17 cellular contexts compared by ENCODE assay signal in genomic region chr22:45639747-45640102, GRCh38. TPM values are rescaled to one million over a fixed set of nuclear protein-coding genes. Genes with fewer than 3 reads are reported as not detected.
DNase-seq lines count a peak whose midpoint lies in the region; ATAC-seq, FAIRE-seq and TF ChIP-seq lines count a peak whose summit lies in the region.
"Had no signal": no experiment of that assay in that cellular context is flagged by ENCODE, and none has a peak within 500 bp of the region (broad histone marks: within the 10 kb centered on the region; RNA-seq: fewer than 3 reads in every experiment).

No MANE protein-coding gene starts in this region.

- WGBS in A549 (ENCODE audit: missing lambda C conversion rate), result 36% methylated on average over 5 of the region's 7 CpGs
- WGBS in esophagus squamous epithelium, 2 donors, result 67 to 75% methylated on average over 3 of the region's 7 CpGs

- BruUV-seq in Calu3 (replicated peaks; lab: Mats Ljungman, UMichigan), result no TSS peak

- TF ChIP-seq EP300 in A549 (IDR thresholded peaks at IDR 0.05), result no peak

- H3K27ac ChIP-seq in A549 (peak overlapping the region; percentile 99 to 100), SJSA1 (peak overlapping the region; percentile 67), esophagus squamous epithelium (peak overlapping the region; percentile 75 to 90 (median 84))
- H3K27ac ChIP-seq: ascending aorta, lower lobe of right lung, parathyroid adenoma, testis had no signal

- H3K36me3 Mint-ChIP-seq in Calu3 (ENCODE audit: insufficient read depth, unreplicated experiment) (peaks cover 18% of the 10 kb centered on the region), HFFc6 (ENCODE audit: low read depth) (no peaks in the 10 kb centered on the region)
- H3K36me3 Mint-ChIP-seq: stimulated activated memory B cell treated with anti-CD40 and anti-IgM and Interleukin-4, amounts not matched to agents 10 μg/mL and 1 μg/mL and 100 μg/mL, for 72 hours had no signal

- H3K4me3 ChIP-seq in A549, result no peak overlapping the region; the same call in 2 of the 3 replicates
- no peak overlapping the region for H3K4me3 ChIP-seq in SJSA1
- H3K4me3 ChIP-seq in esophagus squamous epithelium, result no peak overlapping the region
- H3K4me3 ChIP-seq: ascending aorta, lower lobe of right lung, testis had no signal

- FAIRE-seq in A549 (lab: Jason Lieb, UNC), result no peak

- TF ChIP-seq RAD21 in A549 (conservative IDR thresholded peaks at IDR 0.05 in 1 of 2, IDR thresholded peaks at IDR 0.05 in 1 of 2), result no peak

- H3K4me1 ChIP-seq in A549 (peaks cover 56% of the 10 kb centered on the region), SJSA1 (replicated peaks) (peaks cover 25% of the 10 kb centered on the region), esophagus squamous epithelium (peaks cover 14 to 40% (median 24%) of the 10 kb centered on the region in 3 donors)
- H3K4me1 ChIP-seq: ascending aorta, testis had no signal

- H3K9me3 ChIP-seq in A549 (no peaks in the 10 kb centered on the region), SJSA1 (replicated peaks) (no peaks in the 10 kb centered on the region), esophagus squamous epithelium (no peaks in the 10 kb centered on the region)
- H3K9me3 ChIP-seq: ascending aorta, lower lobe of right lung, testis had no signal

- H3K27me3 ChIP-seq in SJSA1 (replicated peaks), result no peaks in the 10 kb centered on the region
- H3K27me3 ChIP-seq in esophagus squamous epithelium, result peaks cover 0 to 44% (median 0%) of the 10 kb centered on the region in 4 donors
- H3K27me3 ChIP-seq: ascending aorta, testis had no signal

- TF ChIP-seq POLR2A in A549 (IDR thresholded peaks at IDR 0.05; ENCODE audit: low read length), result no peak
- no peak for TF ChIP-seq POLR2A in esophagus squamous epithelium (IDR thresholded peaks at IDR 0.05)

- H3K4me1 Mint-ChIP-seq in Calu3 (ENCODE audit: low read depth, unreplicated experiment), result peaks cover 40% of the 10 kb centered on the region
- H3K4me1 Mint-ChIP-seq in HFFc6 (ENCODE audit: low read depth), result peaks cover 28% of the 10 kb centered on the region

- ATAC-seq in A549, result peak; percentile 8 to 21; a peak in 4 of 6 replicates
- ATAC-seq in GM18907 (IDR thresholded peaks at IDR 0.05; ENCODE audit: unreplicated experiment), result no peak
- no peak for ATAC-seq in GM18861 (IDR thresholded peaks at IDR 0.05; ENCODE audit: unreplicated experiment)
- ATAC-seq: activated CD4-positive, CD25-positive, alpha-beta regulatory T cell treated with anti-CD3 and anti-CD28 coated beads, Interleukin-2, amount 50 U/mL, for 24 hours; stimulated activated memory B cell treated with anti-CD40 and anti-IgM and Interleukin-4, amounts not matched to agents 10 μg/mL and 1 μg/mL and 100 μg/mL, for 72 hours had no signal

- peak overlapping the region; percentile 50 for H3K4me3 Mint-ChIP-seq in Calu3 (ENCODE audit: low read depth, unreplicated experiment)
- H3K4me3 Mint-ChIP-seq in HFFc6, result no peak overlapping the region
- H3K4me3 Mint-ChIP-seq: stimulated activated memory B cell treated with anti-CD40 and anti-IgM and Interleukin-4, amounts not matched to agents 10 μg/mL and 1 μg/mL and 100 μg/mL, for 72 hours had no signal

- H3K4me2 ChIP-seq in A549, result peak overlapping the region; percentile 67

- H3K27ac Mint-ChIP-seq in Calu3 (ENCODE audit: unreplicated experiment), result peak overlapping the region; percentile 100
- H3K27ac Mint-ChIP-seq in HFFc6, result no peak overlapping the region
- H3K27ac Mint-ChIP-seq: stimulated activated memory B cell treated with anti-CD40 and anti-IgM and Interleukin-4, amounts not matched to agents 10 μg/mL and 1 μg/mL and 100 μg/mL, for 72 hours had no signal

- H3K9me3 Mint-ChIP-seq in Calu3 (ENCODE audit: low read depth, unreplicated experiment), result no peaks in the 10 kb centered on the region
- no peaks in the 10 kb centered on the region for H3K9me3 Mint-ChIP-seq in HFFc6
- H3K9me3 Mint-ChIP-seq: stimulated activated memory B cell treated with anti-CD40 and anti-IgM and Interleukin-4, amounts not matched to agents 10 μg/mL and 1 μg/mL and 100 μg/mL, for 72 hours had no signal

- intact Hi-C loops in Calu3 (cut with micrococcal nuclease; ENCODE audit: unreplicated experiment) (loop anchor here (2.0 kb wide), 2 partner anchors 35 to 61 kb away; no protein-coding TSS in a partner anchor), esophagus squamous epithelium (cut with DNase I) (loop anchor here (5.0 to 10.0 kb wide), 2 partner anchors 62 to 225 kb away; no protein-coding TSS in a partner anchor)

- POLR2A ChIA-PET in A549 (lab: Yijun Ruan, JAX), result interaction anchor here (1.0 kb wide), 1 partner anchor 36 kb away, joined by 3 read pairs; no protein-coding TSS in a partner anchor

- TF ChIP-seq CTCF in A549 (IDR thresholded peaks at IDR 0.05) (no peak), Calu3 (IDR thresholded peaks at IDR 0.05; ENCODE audit: unreplicated experiment) (no peak), esophagus squamous epithelium (IDR thresholded peaks at IDR 0.05) (no peak), HFFc6 (IDR thresholded peaks at IDR 0.05) (no peak)

- no peak for DNase-seq in A549 (ENCODE audit: low read depth in 1 of 2, low spot score in 1 of 2)
- no peak for DNase-seq in Calu3
- DNase-seq in SJSA1 (ENCODE audit: low read depth in 1 of 2, low spot score in 2 of 2), result peak in 1 of 2 experiments; percentile 38
- no peak for DNase-seq in esophagus squamous epithelium (lab: John Stamatoyannopoulos, UW)
- no peak for DNase-seq in HFFc6
- no peak for DNase-seq in COLO829 (ENCODE audit: low spot score)
- DNase-seq: activated naive CD4-positive, alpha-beta T cell; NCI-H1436 treated with DMSO at 0.1 percent for 48 hours; NCI-H526 treated with DMSO at 0.1 percent for 48 hours; testis had no signal

- H3K36me3 ChIP-seq in SJSA1 (no peaks in the 10 kb centered on the region; the same call in 1 of the 2 replicates), esophagus squamous epithelium (no peaks in the 10 kb centered on the region)
- H3K36me3 ChIP-seq: ascending aorta, lower lobe of right lung had no signal

- no peaks in the 10 kb centered on the region for H3K27me3 Mint-ChIP-seq in Calu3 (ENCODE audit: unreplicated experiment)
- peaks cover 5% of the 10 kb centered on the region for H3K27me3 Mint-ChIP-seq in HFFc6 (ENCODE audit: insufficient read depth)

- CTCF ChIA-PET in A549 (lab: Yijun Ruan, JAX) (interaction anchor here (1.1 to 5.2 kb wide), 4 partner anchors 41 to 337 kb away, joined by 4 to 25 read pairs (median 4); no protein-coding TSS in a partner anchor), Calu3 (lab: Charles Lee) (no interaction called here)

TF ChIP-seq in A549, 52 proteins besides CTCF, POLR2A, EP300 and RAD21 (continues in another document):
- TF ChIP-seq CEBPB (IDR thresholded peaks at IDR 0.05) (no peak), BCL3 (IDR thresholded peaks at IDR 0.05) (no peak), MAFK (IDR thresholded peaks at IDR 0.05; ENCODE audit: partially characterized antibody) (no peak), SREBF2 (IDR thresholded peaks at IDR 0.05) (no peak), ZFP36 (IDR thresholded peaks at IDR 0.05; ENCODE audit: borderline replicate concordance, partially characterized antibody) (no peak), MAZ (IDR thresholded peaks at IDR 0.05; ENCODE audit: borderline replicate concordance, low read depth, low read length) (no peak), NPAS2 (CRISPR knock-in tag; IDR thresholded peaks at IDR 0.05; ENCODE audit: borderline replicate concordance) (no peak), RNF2 (IDR thresholded peaks at IDR 0.05; ENCODE audit: borderline replicate concordance, low read depth) (no peak), MYC (IDR thresholded peaks at IDR 0.05; ENCODE audit: borderline replicate concordance, low read length) (no peak), HMGXB4 (CRISPR knock-in tag; IDR thresholded peaks at IDR 0.05; ENCODE audit: borderline replicate concordance) (peak; percentile 37; the same call in 1 of the 2 replicates), CHD4 (IDR thresholded peaks at IDR 0.05; ENCODE audit: borderline replicate concordance) (no peak), ESRRA (IDR thresholded peaks at IDR 0.05; ENCODE audit: borderline replicate concordance, low read length) (no peak), CBX8 (IDR thresholded peaks at IDR 0.05) (no peak), CHD2 (IDR thresholded peaks at IDR 0.05; ENCODE audit: low read length, partially characterized antibody) (no peak)

RNA-seq across cellular contexts. Expression of gene ATXN10, which starts 31.9 kb away (rescaled TPM):
- polyA plus RNA-seq in A549 (2011; rRNA removed) (281 and 378 TPM in 2 replicates), A549 (2017; fragmentation: RNase III; extraction: RNeasy Plus Mini Kit Qiagen cat#74134 plus additional on column Dnase treatment) (126 to 142 TPM (median 129 TPM) in 3 replicates)
- 103 and 107 TPM in 2 replicates for polyA plus RNA-seq in A549 (2012; cell fraction: cytosol; rRNA removed)
- 24.1 and 54.9 TPM in 2 replicates for polyA plus RNA-seq in A549 (2012; cell fraction: nucleus; rRNA removed)
- 298 and 349 TPM in 2 replicates for polyA minus RNA-seq in A549 (2011; rRNA and poly(A)+ RNA removed)
- total RNA-seq in Calu3 (2022) (243 and 263 TPM in 2 replicates), esophagus squamous epithelium (100 to 1,000 TPM in 1 of 4 donors, 10 to 100 TPM in 3; 79.0 to 152 (median 88.3) TPM)
- 192 and 302 TPM in 2 replicates for total RNA-seq in SJSA1 (2014; rRNA removed; shearing (Covaris generic))
- total RNA-seq in HFFc6 (2021; fragmentation: NEBNext Ultra II Directional; extraction: Animal tissue kit (Norgen Biotek cat#: 25700)), result 100 to 1,000 TPM; 287 to 426 (median 370) TPM

Comparison
In these comparisons a context has a peak if more than half of its experiments do, and no peak if none do; other contexts are left out.
1. ATAC-seq: peak in A549 (2 of 2); none in GM18907 (single experiment) and GM18861 (single experiment).
2. Peak in every context shown above with its lines, with median percentiles within 50 percentile points of each other: H3K27ac ChIP-seq.